Comparison of ENCODE assay signal across 24 cellular contexts in genomic region chr12:98317939-98318899, GRCh38.
"Had no signal": no experiment of that assay in that cellular context is flagged by ENCODE, and none has a peak within 500 bp of the region (broad histone marks: within the 10 kb centered on the region; RNA-seq: fewer than 3 reads in every experiment).

No MANE protein-coding gene starts in this region.

- H3K27me3 Mint-ChIP-seq: dendritic cell treated with granulocyte-macrophage colony-stimulating factor and Interleukin-4, amounts not matched to agents 40 ng/mL and 50 ng/mL, for 4 days had no signal

- H3K9me3 Mint-ChIP-seq: central memory CD8-positive, alpha-beta T cell; dendritic cell treated with granulocyte-macrophage colony-stimulating factor and Interleukin-4, amounts not matched to agents 40 ng/mL and 50 ng/mL, for 4 days; T-helper 2 cell treated with Interferon-gamma antibody and Interleukin-4, amounts not matched to agents 5 μg/mL and 100 μg/mL, for 36 hours had no signal

- H3K4me1 Mint-ChIP-seq: activated CD4-positive, alpha-beta T cell treated with anti-CD3 and anti-CD28 coated beads for 36 hours; central memory CD8-positive, alpha-beta T cell; nephron progenitor cell had no signal

- H3K36me3 ChIP-seq: esophagus muscularis mucosa, sigmoid colon, tibial nerve had no signal

- H3K9me3 ChIP-seq: esophagus muscularis mucosa, psoas muscle, sigmoid colon, tibial nerve had no signal

- H2AFZ ChIP-seq: parathyroid adenoma had no signal

- H3K36me3 Mint-ChIP-seq: activated naive CD8-positive, alpha-beta T cell had no signal

- H3K27ac Mint-ChIP-seq: activated CD4-positive, alpha-beta T cell treated with anti-CD3 and anti-CD28 coated beads for 36 hours; activated naive CD8-positive, alpha-beta T cell; dendritic cell treated with granulocyte-macrophage colony-stimulating factor and Interleukin-4, amounts not matched to agents 40 ng/mL and 50 ng/mL, for 4 days; nephron progenitor cell; T-helper 2 cell treated with Interferon-gamma antibody and Interleukin-4, amounts not matched to agents 5 μg/mL and 100 μg/mL, for 36 hours had no signal

- H3K4me3 ChIP-seq: esophagus muscularis mucosa, psoas muscle, sigmoid colon, smooth muscle cell, tibial nerve had no signal

- FAIRE-seq: bronchial epithelial cell had no signal

- H3K79me2 ChIP-seq: parathyroid adenoma had no signal

- H3K4me1 ChIP-seq: foreskin keratinocyte, parathyroid adenoma, psoas muscle, sigmoid colon, tibial nerve had no signal

- ATAC-seq: activated CD4-positive, alpha-beta T cell treated with anti-CD3 and anti-CD28 coated beads for 36 hours; foreskin keratinocyte; left ventricle myocardium superior; psoas muscle had no signal

- H3K27me3 ChIP-seq: esophagus muscularis mucosa, sigmoid colon, tibial nerve had no signal

- H3K4me2 ChIP-seq: smooth muscle cell had no signal

- H3K27ac ChIP-seq: esophagus muscularis mucosa, foreskin keratinocyte, parathyroid adenoma, psoas muscle, sigmoid colon, tibial nerve had no signal

- H3K4me3 Mint-ChIP-seq: activated CD4-positive, alpha-beta T cell treated with anti-CD3 and anti-CD28 coated beads for 36 hours; activated naive CD8-positive, alpha-beta T cell; central memory CD8-positive, alpha-beta T cell; dendritic cell treated with granulocyte-macrophage colony-stimulating factor and Interleukin-4, amounts not matched to agents 40 ng/mL and 50 ng/mL, for 4 days; nephron progenitor cell; T-helper 2 cell treated with Interferon-gamma antibody and Interleukin-4, amounts not matched to agents 5 μg/mL and 100 μg/mL, for 36 hours had no signal

- DNase-seq: activated CD4-positive, alpha-beta T cell treated with anti-CD3 and anti-CD28 coated beads for 36 hours; activated CD4-positive, CD25-positive, alpha-beta regulatory T cell; activated effector memory CD4-positive, alpha-beta T cell treated with Interleukin-2 at 50 U/mL for 16 hours; activated naive CD4-positive, alpha-beta T cell treated with Interleukin-2 at 50 U/mL for 16 hours; anterior cingulate cortex; effector CD4-positive, alpha-beta T cell; foreskin keratinocyte; islet precursor cell; left ventricle myocardium superior; nephron progenitor cell; psoas muscle; sigmoid colon; stimulated activated CD4-positive, alpha-beta T cell treated with anti-CD3 and anti-CD28 coated beads, Interleukin-2, amount 100 ng/mL, for 24 hours; stimulated activated naive CD4-positive, alpha-beta T cell treated with Interleukin-2 at 50 U/mL for 16 hours; T-helper 1 cell had no signal
